1 cellular context compared by ENCODE assay signal in the genomic region with DNA sequence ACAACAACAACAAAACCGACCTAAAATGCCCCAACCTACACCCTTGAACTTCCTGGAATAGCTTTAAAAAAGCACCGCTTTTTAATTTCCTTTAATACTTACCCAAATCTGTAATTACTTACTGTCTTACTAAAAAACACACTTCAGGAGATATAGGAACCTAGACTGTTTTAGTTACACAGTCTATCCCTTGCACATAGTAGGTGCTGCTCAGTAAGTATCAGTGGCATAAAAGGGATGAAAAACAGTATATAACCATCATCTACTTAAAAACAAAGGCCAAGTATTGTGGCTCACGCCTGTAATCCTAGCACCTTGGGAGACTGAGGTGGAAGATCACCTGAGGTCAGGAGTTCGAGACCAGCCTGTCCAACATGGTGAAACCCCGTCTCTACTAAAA.
TF ChIP-seq lines count a peak whose summit lies in the region.

No MANE protein-coding gene starts in this region.

TF ChIP-seq in HEK293, 187 proteins besides CTCF, POLR2A, EP300 and RAD21 (continued from another document):
- TF ChIP-seq KLF17 (tag by site-specific recombination; IDR thresholded peaks at IDR 0.05), result no peak
- no peak for TF ChIP-seq SALL2 (tag by site-specific recombination; IDR thresholded peaks at IDR 0.05; ENCODE audit: borderline replicate concordance)
- TF ChIP-seq ZIC2 (tag by site-specific recombination; IDR thresholded peaks at IDR 0.05), result no peak
- no peak for TF ChIP-seq ZFP69B (tag by site-specific recombination; IDR thresholded peaks at IDR 0.05)
- no peak for TF ChIP-seq KLF7 (tag by site-specific recombination; IDR thresholded peaks at IDR 0.05; ENCODE audit: borderline replicate concordance)
- no peak for TF ChIP-seq ZNF146 (tag by site-specific recombination; IDR thresholded peaks at IDR 0.05)
